1 cellular context compared by ENCODE assay signal in the genomic region with DNA sequence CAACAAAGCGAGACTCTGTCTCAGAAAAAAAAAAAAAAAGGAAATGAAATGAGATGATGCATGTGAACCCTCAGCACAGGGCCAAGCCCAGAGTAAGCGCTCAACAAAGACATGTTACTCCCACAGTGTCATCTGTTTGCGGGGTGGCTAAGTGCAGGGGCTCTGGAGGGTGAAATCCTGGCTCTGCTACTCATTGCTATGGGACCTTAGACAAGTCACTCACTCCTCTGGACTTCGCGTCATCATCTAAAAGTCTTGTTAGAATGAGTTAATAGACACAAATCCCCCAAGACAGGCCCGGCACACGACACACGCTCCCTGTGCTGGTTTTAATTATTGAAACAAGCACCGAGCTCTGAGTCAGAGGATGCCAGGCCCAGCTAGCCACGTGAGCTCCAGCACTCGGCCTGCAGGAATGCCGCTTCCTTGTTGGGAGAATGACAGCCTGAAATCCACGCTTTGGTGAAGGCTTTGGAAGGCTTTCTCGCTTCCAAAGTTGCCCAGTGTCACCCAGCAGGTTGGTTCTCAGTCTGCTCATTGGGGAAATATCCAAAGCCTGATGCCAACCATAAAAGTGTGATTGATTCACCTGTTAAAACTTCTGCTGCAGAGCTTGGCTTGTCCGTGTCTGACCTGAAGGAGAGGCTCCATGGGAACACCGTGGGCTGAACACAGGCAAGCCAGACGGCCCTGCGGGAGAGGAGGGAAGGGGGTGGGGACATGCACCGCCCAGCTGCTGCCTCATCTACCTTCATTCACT.
TF ChIP-seq lines count a peak whose summit lies in the region.

No MANE protein-coding gene starts in this region.

TF ChIP-seq in A549, 52 proteins besides CTCF, POLR2A, EP300 and RAD21 (continued from another document):
- TF ChIP-seq, protein P1, sequence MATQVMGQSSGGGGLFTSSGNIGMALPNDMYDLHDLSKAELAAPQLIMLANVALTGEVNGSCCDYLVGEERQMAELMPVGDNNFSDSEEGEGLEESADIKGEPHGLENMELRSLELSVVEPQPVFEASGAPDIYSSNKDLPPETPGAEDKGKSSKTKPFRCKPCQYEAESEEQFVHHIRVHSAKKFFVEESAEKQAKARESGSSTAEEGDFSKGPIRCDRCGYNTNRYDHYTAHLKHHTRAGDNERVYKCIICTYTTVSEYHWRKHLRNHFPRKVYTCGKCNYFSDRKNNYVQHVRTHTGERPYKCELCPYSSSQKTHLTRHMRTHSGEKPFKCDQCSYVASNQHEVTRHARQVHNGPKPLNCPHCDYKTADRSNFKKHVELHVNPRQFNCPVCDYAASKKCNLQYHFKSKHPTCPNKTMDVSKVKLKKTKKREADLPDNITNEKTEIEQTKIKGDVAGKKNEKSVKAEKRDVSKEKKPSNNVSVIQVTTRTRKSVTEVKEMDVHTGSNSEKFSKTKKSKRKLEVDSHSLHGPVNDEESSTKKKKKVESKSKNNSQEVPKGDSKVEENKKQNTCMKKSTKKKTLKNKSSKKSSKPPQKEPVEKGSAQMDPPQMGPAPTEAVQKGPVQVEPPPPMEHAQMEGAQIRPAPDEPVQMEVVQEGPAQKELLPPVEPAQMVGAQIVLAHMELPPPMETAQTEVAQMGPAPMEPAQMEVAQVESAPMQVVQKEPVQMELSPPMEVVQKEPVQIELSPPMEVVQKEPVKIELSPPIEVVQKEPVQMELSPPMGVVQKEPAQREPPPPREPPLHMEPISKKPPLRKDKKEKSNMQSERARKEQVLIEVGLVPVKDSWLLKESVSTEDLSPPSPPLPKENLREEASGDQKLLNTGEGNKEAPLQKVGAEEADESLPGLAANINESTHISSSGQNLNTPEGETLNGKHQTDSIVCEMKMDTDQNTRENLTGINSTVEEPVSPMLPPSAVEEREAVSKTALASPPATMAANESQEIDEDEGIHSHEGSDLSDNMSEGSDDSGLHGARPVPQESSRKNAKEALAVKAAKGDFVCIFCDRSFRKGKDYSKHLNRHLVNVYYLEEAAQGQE (IDR thresholded peaks at IDR 0.05) = no peak
- TF ChIP-seq RNF2 (IDR thresholded peaks at IDR 0.05; ENCODE audit: borderline replicate concordance, low read depth) (no peak), CHD2 (IDR thresholded peaks at IDR 0.05; ENCODE audit: low read length, partially characterized antibody) (no peak), EHF (CRISPR knock-in tag; IDR thresholded peaks at IDR 0.05) (no peak)
